15 cellular contexts compared by ENCODE assay signal in the genomic region with DNA sequence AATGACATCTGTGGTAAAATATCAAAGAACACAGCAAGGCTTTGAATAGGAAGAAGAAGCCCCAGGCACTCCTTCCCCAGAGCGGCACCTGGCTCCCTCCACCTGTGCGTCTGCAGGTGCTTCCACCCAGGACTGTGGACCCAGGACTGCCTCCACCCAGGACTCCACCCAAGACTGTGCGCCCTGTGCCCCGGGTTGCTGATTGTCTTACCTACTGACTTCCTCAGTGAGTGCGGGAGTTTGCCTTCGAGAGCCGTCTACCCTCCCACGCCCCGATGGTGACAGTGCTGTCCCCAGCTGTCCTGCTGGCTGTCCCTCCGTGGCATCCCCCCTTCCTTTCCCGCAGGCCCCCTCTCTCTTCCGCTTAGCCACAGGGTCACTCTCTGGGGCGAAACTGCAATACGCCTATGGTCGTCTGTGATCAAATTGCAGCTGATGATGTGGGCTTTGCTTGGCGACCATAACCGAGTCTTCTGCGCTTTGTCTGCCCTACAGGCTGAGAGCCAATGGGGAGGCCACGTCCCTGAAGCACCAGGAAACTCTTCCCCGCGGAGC.
"Had no signal": no experiment of that assay in that cellular context is flagged by ENCODE, and none has a peak within 500 bp of the region (broad histone marks: within the 10 kb centered on the region; RNA-seq: fewer than 3 reads in every experiment).

No MANE protein-coding gene starts in this region.

- H3K27ac Mint-ChIP-seq: immature natural killer cell; memory B cell; stimulated activated naive B cell treated with anti-CD40 and anti-IgM and Interleukin-4, amounts not matched to agents 10 μg/mL and 1 μg/mL and 100 μg/mL, for 72 hours had no signal

- H3K4me3 Mint-ChIP-seq: activated CD8-positive, alpha-beta T cell treated with anti-CD3 and anti-CD28 coated beads for 36 hours; activated naive CD8-positive, alpha-beta T cell treated with anti-CD3 and anti-CD28 coated beads for 36 hours; immature natural killer cell; memory B cell; stimulated activated naive B cell treated with anti-CD40 and anti-IgM and Interleukin-4, amounts not matched to agents 10 μg/mL and 1 μg/mL and 100 μg/mL, for 72 hours had no signal

- ATAC-seq: activated CD8-positive, alpha-beta T cell treated with anti-CD3 and anti-CD28 coated beads for 36 hours; naive thymus-derived CD8-positive, alpha-beta T cell; pancreas; sciatic nerve; stimulated activated naive B cell treated with anti-CD40 and anti-IgM and Interleukin-4, amounts not matched to agents 10 μg/mL and 1 μg/mL and 100 μg/mL, for 72 hours had no signal

- H3K36me3 Mint-ChIP-seq: immature natural killer cell; memory B cell; naive thymus-derived CD8-positive, alpha-beta T cell had no signal

- H3K27me3 Mint-ChIP-seq: activated CD8-positive, alpha-beta T cell treated with anti-CD3 and anti-CD28 coated beads for 36 hours; memory B cell; naive thymus-derived CD8-positive, alpha-beta T cell; stimulated activated naive B cell treated with anti-CD40 and anti-IgM and Interleukin-4, amounts not matched to agents 10 μg/mL and 1 μg/mL and 100 μg/mL, for 72 hours had no signal

- DNase-seq: activated CD4-positive, CD25-positive, alpha-beta regulatory T cell treated with anti-CD3 and anti-CD28 coated beads, Interleukin-2, amount 50 U/mL, for 72 hours; activated CD8-positive, alpha-beta T cell treated with anti-CD3 and anti-CD28 coated beads for 36 hours; activated naive CD8-positive, alpha-beta T cell treated with anti-CD3 and anti-CD28 coated beads for 36 hours; amygdala; immature natural killer cell; kidney glomerular epithelial cell; naive thymus-derived CD8-positive, alpha-beta T cell; pancreas; SHP77; SK-N-SH; stimulated activated CD4-positive, alpha-beta T cell treated with anti-CD3 and anti-CD28 coated beads, Interleukin-4, amount 100 ng/mL, for 24 hours; stimulated activated naive B cell treated with anti-CD40 and anti-IgM and Interleukin-4, amounts not matched to agents 10 μg/mL and 1 μg/mL and 100 μg/mL, for 72 hours; T-helper 1 cell had no signal

- H3K9me3 Mint-ChIP-seq: activated CD8-positive, alpha-beta T cell treated with anti-CD3 and anti-CD28 coated beads for 36 hours; activated naive CD8-positive, alpha-beta T cell treated with anti-CD3 and anti-CD28 coated beads for 36 hours; immature natural killer cell; memory B cell; naive thymus-derived CD8-positive, alpha-beta T cell; stimulated activated naive B cell treated with anti-CD40 and anti-IgM and Interleukin-4, amounts not matched to agents 10 μg/mL and 1 μg/mL and 100 μg/mL, for 72 hours had no signal
